In the genomic region with DNA sequence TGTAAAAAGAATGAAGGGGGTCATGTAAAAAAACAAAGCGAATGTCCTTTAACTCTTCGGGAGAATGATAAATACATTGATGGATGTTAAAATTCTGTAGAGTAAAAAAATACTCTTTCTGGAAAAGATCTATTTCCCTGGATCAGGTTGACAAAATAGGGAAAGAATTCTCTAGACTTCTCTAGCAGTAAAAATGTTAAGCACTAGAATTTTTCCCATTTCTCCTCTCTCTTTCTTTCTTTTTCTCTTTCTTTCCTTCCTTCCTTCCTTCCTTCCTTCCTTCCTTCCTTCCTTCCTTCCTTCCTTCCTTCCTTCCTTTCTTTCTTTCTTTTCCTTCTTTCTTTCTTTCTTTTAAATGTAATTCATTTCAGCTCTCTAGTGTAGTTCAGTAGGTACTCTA, we compare ENCODE assay signal across 6 cellular contexts.
"Had no signal": no experiment of that assay in that cellular context is flagged by ENCODE, and none has a peak within 500 bp of the region (broad histone marks: within the 10 kb centered on the region; RNA-seq: fewer than 3 reads in every experiment).

No MANE protein-coding gene starts in this region.

- FAIRE-seq: HTR-8/SVneo, K562 had no signal

- DNase-seq: IMR-90, KBM-7, KG1 had no signal

- ATAC-seq: K562 had no signal

- H3K4me3 ChIP-seq: K562 had no signal

- H3K27ac ChIP-seq: HL-60 had no signal
